7 cellular contexts compared by ENCODE assay signal in the genomic region with DNA sequence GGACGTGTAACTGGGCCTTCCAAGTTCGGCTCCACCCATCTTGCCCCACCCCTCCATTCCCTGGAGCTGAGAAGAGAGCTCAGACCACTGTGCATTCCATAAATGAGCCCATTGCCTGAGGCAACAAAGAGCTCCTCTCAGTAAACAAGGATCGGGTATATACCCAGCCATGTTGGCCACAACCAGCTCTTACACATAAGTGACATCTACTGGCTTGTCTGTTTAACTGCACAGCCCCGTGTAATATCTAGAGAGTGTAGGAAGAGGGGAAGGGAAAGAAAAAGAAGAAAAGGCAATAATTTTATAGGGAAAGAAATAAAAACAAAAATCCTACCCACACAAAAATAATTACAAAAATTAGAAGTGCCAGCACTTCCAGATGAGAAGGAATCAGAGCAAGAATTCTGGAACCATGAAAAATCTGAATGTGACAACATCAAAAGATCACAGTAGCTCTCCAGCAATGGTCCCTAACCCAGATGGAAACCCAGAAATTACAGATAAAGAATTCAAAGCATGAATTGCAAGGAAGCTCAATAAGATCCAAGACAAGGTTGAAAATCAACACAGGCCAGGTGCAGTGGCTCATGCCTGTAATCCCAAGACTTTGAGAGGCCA.
DNase-seq lines count a peak whose midpoint lies in the region; ATAC-seq and TF ChIP-seq lines count a peak whose summit lies in the region.

No MANE protein-coding gene starts in this region.

- H3K4me3 Mint-ChIP-seq in activated naive CD8-positive, alpha-beta T cell = peak overlapping the region; percentile 45

- no peak overlapping the region for H3K4me3 ChIP-seq in Panc1 (ENCODE audit: low read depth in 2 of 2, low read length in 2 of 2)

- no peaks in the 10 kb centered on the region for H3K27me3 Mint-ChIP-seq in activated naive CD8-positive, alpha-beta T cell

- no peaks in the 10 kb centered on the region for H3K4me1 ChIP-seq in Panc1 (ENCODE audit: control insufficient read depth, insufficient read depth, low read length)

- H3K27me3 ChIP-seq in Panc1 (ENCODE audit: control insufficient read depth, insufficient read depth, low read length) = no peaks in the 10 kb centered on the region

- peaks cover 88% of the 10 kb centered on the region for H3K4me1 Mint-ChIP-seq in activated naive CD8-positive, alpha-beta T cell (ENCODE audit: low read depth)

- CTCF ChIA-PET in Panc1 (lab: Charles Lee) = interaction anchor here (0.9 to 1.0 kb wide), 2 partner anchors 33 to 365 kb away, joined by 3 read pairs; no protein-coding TSS in a partner anchor

- H3K27ac Mint-ChIP-seq in activated naive CD8-positive, alpha-beta T cell = peak overlapping the region; percentile 100

- no peaks in the 10 kb centered on the region for H3K9me3 ChIP-seq in Panc1 (ENCODE audit: control insufficient read depth, insufficient read depth, low read depth, low read length)

- POLR2A ChIA-PET in Panc1 (lab: Charles Lee) = no interaction called here

- in situ Hi-C loops in Panc1 (cut with HindIII; ENCODE audit: low pct_unique_long_range_greater_than_20kb, low sequenced_read_pairs) = no loop called here

- no peaks in the 10 kb centered on the region for H3K36me3 ChIP-seq in Panc1 (ENCODE audit: control insufficient read depth, insufficient read depth, low read length)

- no TSS peak for BruUV-seq in Panc1 (replicated peaks; lab: Mats Ljungman, UMichigan)

- H3K36me3 Mint-ChIP-seq in activated naive CD8-positive, alpha-beta T cell = peaks cover 29% of the 10 kb centered on the region

- intact Hi-C loops in Panc1 (cut with micrococcal nuclease; ENCODE audit: unreplicated experiment) = loop anchor here (5.0 kb wide), 1 partner anchor 365 kb away; no protein-coding TSS in a partner anchor

- DNase-seq in Panc1 (ENCODE audit: low read depth, low spot score) (no peak), iPS DF 4.7 (ENCODE audit: extremely low read depth, low spot score) (peak; percentile 22), inferior parietal cortex (ENCODE audit: extremely low spot score) (no peak)

- no peak overlapping the region for H3K27ac ChIP-seq in Panc1 (ENCODE audit: low read length)

- ATAC-seq in HG02623 (IDR thresholded peaks at IDR 0.05; ENCODE audit: unreplicated experiment) (peak; percentile 65), Panc1 (peak; percentile 89), HG03521 (IDR thresholded peaks at IDR 0.05; ENCODE audit: unreplicated experiment) (no peak)

- H3K9me3 Mint-ChIP-seq in activated naive CD8-positive, alpha-beta T cell (ENCODE audit: low read depth) = peaks cover 21% of the 10 kb centered on the region

- peak; percentile 60 for TF ChIP-seq CTCF in GM12872 (IDR thresholded peaks at IDR 0.05; ENCODE audit: insufficient read depth, low read depth, low read length)
- TF ChIP-seq CTCF in Panc1 (IDR thresholded peaks at IDR 0.05) = peak; percentile 66
